2 cellular contexts compared by ENCODE assay signal in genomic region chr3:189372205-189372764, GRCh38.
TF ChIP-seq lines count a peak whose summit lies in the region.

No MANE protein-coding gene starts in this region.

TF ChIP-seq in HEK293, 187 proteins besides CTCF, POLR2A, EP300 and RAD21 (continued from another document):
- TF ChIP-seq PRDM6 (tag by site-specific recombination; IDR thresholded peaks at IDR 0.05): peak; percentile 67; the same call in 1 of the 2 replicates
- no peak for TF ChIP-seq ZNF184 (tag by site-specific recombination; IDR thresholded peaks at IDR 0.05)

TF ChIP-seq in K562, 482 proteins besides CTCF, POLR2A, EP300 and RAD21 (continued from another document):
- TF ChIP-seq CREB3L1 (IDR thresholded peaks at IDR 0.05; ENCODE audit: borderline replicate concordance, low read depth): no peak
